Comparison of ENCODE assay signal across 20 cellular contexts in the genomic region with DNA sequence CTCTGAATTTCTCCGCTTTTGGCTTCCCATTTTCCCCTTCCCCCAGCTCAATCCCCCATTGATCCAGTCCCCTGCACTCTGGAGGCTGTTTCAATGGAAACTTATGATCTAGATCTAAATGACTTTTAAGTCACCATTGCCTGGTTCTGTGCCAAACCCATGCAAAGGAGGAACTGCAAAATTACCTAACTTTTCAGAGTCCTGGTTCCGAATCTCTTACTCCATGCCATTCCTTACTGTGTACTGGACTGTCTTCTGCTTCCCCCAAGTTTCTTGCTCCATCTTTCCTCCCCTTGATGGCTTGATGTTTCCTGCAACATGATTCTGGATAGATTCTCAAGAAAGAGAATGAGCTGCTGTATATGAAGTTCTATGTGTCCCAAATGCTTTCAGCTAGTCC.
DNase-seq lines count a peak whose midpoint lies in the region; FAIRE-seq and TF ChIP-seq lines count a peak whose summit lies in the region.
"Had no signal": no experiment of that assay in that cellular context is flagged by ENCODE, and none has a peak within 500 bp of the region (broad histone marks: within the 10 kb centered on the region; RNA-seq: fewer than 3 reads in every experiment).

No MANE protein-coding gene starts in this region.

- DNase-seq in GM12891 (ENCODE audit: insufficient read length, low spot score) (no peak), WERI-Rb-1 (no peak), NCI-H526 treated with DMSO at 0.1 percent for 48 hours (lab: John Stamatoyannopoulos, UW) (no peak), amniotic stem cell (lab: John Stamatoyannopoulos, UW) (no peak)
- no peak for DNase-seq in effector memory CD4-positive, alpha-beta T cell
- DNase-seq: 8988T; AML-193; Caco-2; Calu3; CD4-positive, alpha-beta T cell; CD8-positive, alpha-beta T cell; DMS79 treated with DMSO at 0.1 percent for 48 hours; GF-D8 had no signal

- H3K9me3 ChIP-seq in WERI-Rb-1 (ENCODE audit: severe bottlenecking): no peaks in the 10 kb centered on the region
- no peaks in the 10 kb centered on the region for H3K9me3 ChIP-seq in effector memory CD4-positive, alpha-beta T cell (ENCODE audit: control insufficient read depth, low read length)
- H3K9me3 ChIP-seq: BLaER1 treated with 17β-estradiol and CSF1 and Interleukin-3, amounts not matched to agents 10 nM and 100 nM; Caco-2 had no signal

- no peaks in the 10 kb centered on the region for H3K36me3 ChIP-seq in WERI-Rb-1
- no peaks in the 10 kb centered on the region for H3K36me3 ChIP-seq in effector memory CD4-positive, alpha-beta T cell (ENCODE audit: control insufficient read depth, insufficient read depth, low read length)
- H3K36me3 ChIP-seq: BLaER1 treated with 17β-estradiol and CSF1 and Interleukin-3, amounts not matched to agents 10 nM and 100 nM had no signal

- no peak for TF ChIP-seq CTCF in WERI-Rb-1 (IDR thresholded peaks at IDR 0.05; ENCODE audit: low read depth, low read length)

- no peak for TF ChIP-seq POLR2A in GM12891 (IDR thresholded peaks at IDR 0.05; ENCODE audit: low read depth, low read length)

- H3K4me1 ChIP-seq in effector memory CD4-positive, alpha-beta T cell (ENCODE audit: control insufficient read depth, insufficient read depth, low read length, poor library complexity, severe bottlenecking): no peaks in the 10 kb centered on the region
- H3K4me1 ChIP-seq: Caco-2 had no signal

- H3K27ac ChIP-seq in WERI-Rb-1: peak overlapping the region; percentile 93
- no peak overlapping the region for H3K27ac ChIP-seq in effector memory CD4-positive, alpha-beta T cell (ENCODE audit: insufficient read depth, low read length, poor library complexity, severe bottlenecking)
- H3K27ac ChIP-seq: BLaER1 treated with 17β-estradiol and CSF1 and Interleukin-3, amounts not matched to agents 10 nM and 100 nM; C4-2B had no signal

- no peak overlapping the region for H3K4me3 ChIP-seq in WERI-Rb-1 (ENCODE audit: low read depth, low read length)
- H3K4me3 ChIP-seq in effector memory CD4-positive, alpha-beta T cell (ENCODE audit: insufficient read depth, low read depth, low read length, poor library complexity, severe bottlenecking): no peak overlapping the region
- H3K4me3 ChIP-seq: BLaER1 treated with 17β-estradiol and CSF1 and Interleukin-3, amounts not matched to agents 10 nM and 100 nM had no signal

- no peaks in the 10 kb centered on the region for H3K27me3 ChIP-seq in WERI-Rb-1 (ENCODE audit: insufficient read depth, low read depth, severe bottlenecking)
- H3K27me3 ChIP-seq in effector memory CD4-positive, alpha-beta T cell (replicated peaks; ENCODE audit: control insufficient read depth, insufficient read depth, low read length, poor library complexity, severe bottlenecking): no peaks in the 10 kb centered on the region
- H3K27me3 ChIP-seq: BLaER1 treated with 17β-estradiol and CSF1 and Interleukin-3, amounts not matched to agents 10 nM and 100 nM had no signal

- FAIRE-seq in GM12891 (lab: Jason Lieb, UNC): no peak
- FAIRE-seq: A204.1, D721Med, G401.6, GM12892, GM18507 had no signal

TF ChIP-seq in GM12891, 5 proteins besides CTCF, POLR2A, EP300 and RAD21:
- TF ChIP-seq PAX5 (IDR thresholded peaks at IDR 0.05; ENCODE audit: insufficient read depth, low read length, severe bottlenecking) (no peak), POLR2AphosphoS5 (IDR thresholded peaks at IDR 0.05; ENCODE audit: low read depth, low read length) (no peak), TAF1 (IDR thresholded peaks at IDR 0.05; ENCODE audit: low read depth, low read length) (no peak), SPI1 (IDR thresholded peaks at IDR 0.05; ENCODE audit: low read depth, low read length) (peak; percentile 66), POU2F2 (IDR thresholded peaks at IDR 0.05; ENCODE audit: low read depth, low read length) (no peak)
TF ChIP-seq in GM12891: peak in this region for 1.
